In the genomic region with DNA sequence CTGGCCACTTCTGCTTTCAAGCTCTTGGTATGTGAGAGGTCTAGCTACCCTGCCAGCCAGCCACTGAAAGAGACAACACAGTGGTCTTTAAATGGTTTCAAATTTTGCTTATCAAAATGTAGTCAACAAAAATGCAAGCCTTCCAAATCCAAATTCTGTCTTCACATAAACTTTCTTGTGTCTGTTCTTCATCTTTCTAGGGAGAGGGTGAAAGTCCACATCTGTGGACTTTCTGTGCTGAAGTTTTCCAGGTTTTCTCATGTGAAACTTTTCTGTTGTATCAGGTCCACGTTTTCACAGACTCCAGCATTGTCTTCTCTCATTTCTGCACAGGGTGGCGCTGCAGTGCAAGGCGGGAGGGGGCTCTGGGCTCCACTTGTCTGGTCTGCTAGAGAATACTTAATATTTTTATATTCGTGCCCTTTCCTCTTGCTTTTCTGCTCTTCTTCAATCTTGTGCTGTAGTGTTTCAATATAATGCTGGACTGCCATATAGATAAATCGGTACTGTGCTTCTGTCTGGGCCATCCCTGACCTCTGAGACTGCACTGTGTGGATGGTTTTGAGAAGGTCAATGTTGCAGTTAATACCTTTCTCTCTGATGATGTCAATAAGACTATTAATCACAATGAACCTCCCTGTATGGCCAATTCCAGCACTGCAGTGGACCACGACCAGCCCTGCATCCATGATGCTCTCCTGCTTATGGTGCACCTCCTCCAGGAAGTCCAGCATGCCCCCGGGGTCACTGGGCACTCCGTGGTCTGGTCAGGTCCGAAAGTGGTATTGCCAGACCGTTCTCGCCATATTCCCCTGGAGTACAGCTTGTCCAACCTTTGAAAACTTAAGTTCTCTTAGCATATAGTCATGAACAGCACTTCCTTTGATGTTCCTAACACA, we compare ENCODE assay signal across 9 cellular contexts.
DNase-seq lines count a peak whose midpoint lies in the region; ATAC-seq, FAIRE-seq and TF ChIP-seq lines count a peak whose summit lies in the region.
"Had no signal": no experiment of that assay in that cellular context is flagged by ENCODE, and none has a peak within 500 bp of the region (broad histone marks: within the 10 kb centered on the region; RNA-seq: fewer than 3 reads in every experiment).

No MANE protein-coding gene starts in this region.

- no peaks in the 10 kb centered on the region for H3K36me3 ChIP-seq in H1 (ENCODE audit: control insufficient read depth in 2 of 4, insufficient read depth in 4 of 4, low read length in 3 of 4)
- H3K36me3 ChIP-seq in mucosa of descending colon (ENCODE audit: low read depth): no peaks in the 10 kb centered on the region

- DNase-seq in CD1c-positive myeloid dendritic cell (ENCODE audit: extremely low spot score) (peak; percentile 73), NCI-H748 treated with DMSO at 0.1 percent for 48 hours (lab: John Stamatoyannopoulos, UW) (peak; percentile 69), H1 (ENCODE audit: low read depth in 1 of 2, low spot score in 2 of 2) (peak in 1 of 2 experiments; percentile 85), mucosa of descending colon (peak; percentile 61 to 79 (median 76)), epidermal melanocyte (ENCODE audit: insufficient read length, low spot score) (no peak)
- DNase-seq in activated CD8-positive, alpha-beta T cell treated with anti-CD3 and anti-CD28 coated beads for 36 hours: peak; percentile 85
- DNase-seq in stimulated activated naive CD4-positive, alpha-beta T cell treated with Interleukin-2 at 50 U/mL for 16 hours (lab: John Stamatoyannopoulos, UW): peak; percentile 59

- no peak overlapping the region; the same call in 1 of the 2 replicates for H2AFZ ChIP-seq in H1 (ENCODE audit: low read length)

- no peaks in the 10 kb centered on the region for H3K27me3 Mint-ChIP-seq in activated CD8-positive, alpha-beta T cell treated with anti-CD3 and anti-CD28 coated beads for 36 hours

- H3K4me1 Mint-ChIP-seq in activated CD8-positive, alpha-beta T cell treated with anti-CD3 and anti-CD28 coated beads for 36 hours (ENCODE audit: low read depth): peaks cover 69% of the 10 kb centered on the region

- no peaks in the 10 kb centered on the region for H3K79me2 ChIP-seq in H1 (ENCODE audit: control insufficient read depth in 1 of 2, insufficient read depth in 2 of 2, low read length in 2 of 2)

- no peak overlapping the region for H3K14ac ChIP-seq in H1 (ENCODE audit: insufficient read length)

- no peak for TF ChIP-seq EP300 in H1 (IDR thresholded peaks at IDR 0.05; ENCODE audit: borderline replicate concordance in 1 of 2, low read depth in 2 of 2, low read length in 2 of 2)

- H4K8ac ChIP-seq in H1 (ENCODE audit: extremely low read depth, insufficient read depth, low read length): no peak overlapping the region

- no peak overlapping the region for H3K4me3 Mint-ChIP-seq in activated CD8-positive, alpha-beta T cell treated with anti-CD3 and anti-CD28 coated beads for 36 hours
- H3K4me3 Mint-ChIP-seq: IgD-negative memory B cell had no signal

- no peak overlapping the region for H2BK20ac ChIP-seq in H1 (ENCODE audit: low read length)

- no peak overlapping the region for H4K91ac ChIP-seq in H1 (replicated peaks; ENCODE audit: insufficient read length, low read length)

- no peaks in the 10 kb centered on the region for H4K20me1 ChIP-seq in H1 (replicated peaks in 1 of 2; ENCODE audit: control insufficient read depth in 1 of 2, insufficient read depth in 2 of 2, low read length in 2 of 2)

- H3K4me3 ChIP-seq in H1 (ENCODE audit: extremely low read depth in 1 of 4, insufficient read depth in 2 of 4, low read depth in 3 of 4, low read length in 4 of 4) (no peak overlapping the region), mucosa of descending colon (no peak overlapping the region)

- POLR2A ChIA-PET in activated CD8-positive, alpha-beta T cell treated with anti-CD3 and anti-CD28 coated beads for 36 hours (lab: Charles Lee): interaction anchor here (0.6 to 2.0 kb wide), 5 partner anchors 162 to 1245 kb away, joined by 3 to 12 read pairs (median 4); partner anchors contain the start of gene TNFAIP3
- POLR2A ChIA-PET in H1 (lab: Charles Lee; ENCODE audit: partially characterized antibody): interaction anchor here (1.0 kb wide), 1 partner anchor 239 kb away, joined by 4 read pairs; no protein-coding TSS in a partner anchor

- H3K9me3 Mint-ChIP-seq in activated CD8-positive, alpha-beta T cell treated with anti-CD3 and anti-CD28 coated beads for 36 hours: no peaks in the 10 kb centered on the region
- H3K9me3 Mint-ChIP-seq: IgD-negative memory B cell had no signal

- CTCF ChIA-PET in activated CD8-positive, alpha-beta T cell treated with anti-CD3 and anti-CD28 coated beads for 36 hours (lab: Charles Lee): interaction anchor here (0.7 to 3.9 kb wide), 44 partner anchors 8 to 401 kb away, joined by 3 to 48 read pairs (median 4); partner anchors contain the start of gene TNFAIP3
- CTCF ChIA-PET in H1 (lab: Charles Lee; ENCODE audit: partially characterized antibody): interaction anchor here (0.5 to 4.0 kb wide), 63 partner anchors 8 to 403 kb away, joined by 3 to 42 read pairs (median 4); partner anchors contain the start of gene TNFAIP3

- no peak overlapping the region for H3K4me2 ChIP-seq in H1 (ENCODE audit: insufficient read depth in 1 of 2, low read depth in 2 of 2, low read length in 2 of 2)

- H3K79me1 ChIP-seq in H1 (ENCODE audit: low read depth, low read length): no peaks in the 10 kb centered on the region

- peak; percentile 97 for TF ChIP-seq CTCF in activated CD8-positive, alpha-beta T cell treated with anti-CD3 and anti-CD28 coated beads for 36 hours (IDR thresholded peaks at IDR 0.05)
- TF ChIP-seq CTCF in H1 (IDR thresholded peaks at IDR 0.05; ENCODE audit: control extremely low read depth in 1 of 3, insufficient read depth in 1 of 3, low read depth in 1 of 3, low read length in 3 of 3) (peak; percentile 76 to 93 (median 76)), mucosa of descending colon (IDR thresholded peaks at IDR 0.05) (peak; percentile 45)

- no peak overlapping the region for H2BK12ac ChIP-seq in H1 (ENCODE audit: low read depth, low read length)

- H3K27me3 ChIP-seq in H1 (replicated peaks in 1 of 4; ENCODE audit: control insufficient read depth in 3 of 4, extremely low read depth in 1 of 4, insufficient read depth in 3 of 4, low read length in 3 of 4): no peaks in the 10 kb centered on the region

- no peak for TF ChIP-seq POLR2A in H1 (IDR thresholded peaks at IDR 0.05; ENCODE audit: control extremely low read depth in 1 of 2, low read depth in 2 of 2, low read length in 2 of 2)

- H2BK15ac ChIP-seq in H1 (ENCODE audit: low read length): 0 out of 2 replicates have a peak overlapping the region, but pooled peaks have one; percentile 19

- H3K56ac ChIP-seq in H1 (replicated peaks; ENCODE audit: insufficient read length, low read depth, low read length): no peak overlapping the region

- peak; percentile 92 to 93 for TF ChIP-seq RAD21 in H1 (IDR thresholded peaks at IDR 0.05 in 1 of 2, conservative IDR thresholded peaks at IDR 0.05 in 1 of 2; ENCODE audit: low read depth in 2 of 2, low read length in 2 of 2)

- H3K4me1 ChIP-seq in H1 (replicated peaks in 1 of 4; ENCODE audit: control insufficient read depth in 3 of 4, insufficient read depth in 4 of 4, low read length in 3 of 4): no peaks in the 10 kb centered on the region
- no peaks in the 10 kb centered on the region for H3K4me1 ChIP-seq in mucosa of descending colon (ENCODE audit: low read depth)

- H3K18ac ChIP-seq in H1 (ENCODE audit: extremely low read depth, low read length): no peak overlapping the region

- no peak overlapping the region for H3K23ac ChIP-seq in H1 (ENCODE audit: insufficient read length)

- H3K9ac ChIP-seq in H1 (replicated peaks in 1 of 4; ENCODE audit: extremely low read depth in 1 of 4, low read depth in 3 of 4, low read length in 3 of 4): no peak overlapping the region

- peak overlapping the region; percentile 77 for H3K27ac Mint-ChIP-seq in activated CD8-positive, alpha-beta T cell treated with anti-CD3 and anti-CD28 coated beads for 36 hours

- no peak overlapping the region for H4K5ac ChIP-seq in H1 (ENCODE audit: insufficient read length, low read depth, low read length)

- H2BK5ac ChIP-seq in H1 (ENCODE audit: low read depth, low read length): no peak overlapping the region

- FAIRE-seq in H1 (lab: Jason Lieb, UNC): peak; percentile 39

- WGBS in H1 (ENCODE audit: extremely low coverage in 1 of 2, insufficient coverage in 1 of 2, insufficient read length in 1 of 2, insufficient replicate concordance in 2 of 2, low coverage in 1 of 2, low lambda C conversion rate in 2 of 2, missing lambda C conversion rate in 1 of 2), 2 experiments: 54% methylated on average over 11 of the region's 11 CpGs; no CpG with 5 or more reads in 1 of the 2 experiments

- H3K4ac ChIP-seq in H1 (replicated peaks; ENCODE audit: insufficient read length, low read depth, low read length): no peak overlapping the region

- peaks cover 8% of the 10 kb centered on the region for H3K36me3 Mint-ChIP-seq in activated CD8-positive, alpha-beta T cell treated with anti-CD3 and anti-CD28 coated beads for 36 hours (ENCODE audit: low read depth)

- H2BK120ac ChIP-seq in H1 (replicated peaks; ENCODE audit: low read depth, low read length): no peak overlapping the region

- H3K27ac ChIP-seq in H1 (ENCODE audit: low read depth, low read length): no peak overlapping the region

- intact Hi-C loops in activated CD8-positive, alpha-beta T cell treated with anti-CD3 and anti-CD28 coated beads for 36 hours (cut with micrococcal nuclease): loop anchor here (2.0 to 5.0 kb wide), 3 partner anchors 235 to 402 kb away; partner anchors contain the start of gene PERP
- intact Hi-C loops in mucosa of descending colon (cut with DNase I, micrococcal nuclease): loop anchor here (5.0 kb wide), 3 partner anchors 167 to 242 kb away; no protein-coding TSS in a partner anchor

- H3K23me2 ChIP-seq in H1 (ENCODE audit: low read depth, low read length): no peaks in the 10 kb centered on the region

- peak; percentile 39 for ATAC-seq in GM21619 (IDR thresholded peaks at IDR 0.05; ENCODE audit: unreplicated experiment)
- peak; percentile 47 for ATAC-seq in activated CD8-positive, alpha-beta T cell treated with anti-CD3 and anti-CD28 coated beads for 36 hours
- ATAC-seq in mucosa of descending colon: peak; percentile 69

- H2AK5ac ChIP-seq in H1 (ENCODE audit: low read depth, low read length): no peak overlapping the region

- H3K9me3 ChIP-seq in H1 (ENCODE audit: insufficient read depth in 2 of 2, low read depth in 1 of 2, low read length in 1 of 2): no peaks in the 10 kb centered on the region
- no peaks in the 10 kb centered on the region for H3K9me3 ChIP-seq in mucosa of descending colon

TF ChIP-seq in H1, 55 proteins besides CTCF, POLR2A, EP300 and RAD21:
- TF ChIP-seq POU5F1 (IDR thresholded peaks at IDR 0.05; ENCODE audit: low read depth, low read length) (no peak), EGR1 (IDR thresholded peaks at IDR 0.05; ENCODE audit: borderline replicate concordance, low read depth, low read length) (0 out of 2 replicates have a peak, but pooled peaks have one; percentile 4), SRF (IDR thresholded peaks at IDR 0.05; ENCODE audit: low read depth, low read length) (peak; percentile 59), CREB1 (IDR thresholded peaks at IDR 0.05) (no peak)

Comparison
In these comparisons a context has a peak if more than half of its experiments do, and no peak if none do; other contexts are left out.
1. CTCF ChIP-seq: peak in every context shown above with its lines; median percentile 97 in activated CD8-positive, alpha-beta T cell treated with anti-CD3 and anti-CD28 coated beads for 36 hours; 76 in H1; 45 in mucosa of descending colon.